18 cellular contexts compared by ENCODE assay signal in the genomic region with DNA sequence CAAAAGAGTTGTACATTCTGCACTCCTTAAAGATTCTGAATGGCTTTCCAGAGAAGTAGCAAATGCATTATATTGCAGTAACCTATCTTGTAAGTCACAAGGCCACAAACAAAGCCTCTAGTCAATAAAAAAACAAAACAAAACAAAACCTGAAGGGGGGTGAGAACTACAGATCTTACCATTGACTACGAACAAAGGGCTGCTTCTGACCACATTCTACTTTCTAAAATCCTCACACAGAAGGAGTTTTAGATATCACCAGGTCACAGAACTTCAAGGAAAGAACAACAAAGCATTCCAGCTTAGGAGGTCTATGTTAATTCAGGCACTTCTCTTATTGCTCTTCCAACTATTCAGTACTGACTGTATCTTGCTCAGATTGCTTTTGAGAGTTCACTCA.
DNase-seq lines count a peak whose midpoint lies in the region; ATAC-seq lines count a peak whose summit lies in the region.
"Had no signal": no experiment of that assay in that cellular context is flagged by ENCODE, and none has a peak within 500 bp of the region (broad histone marks: within the 10 kb centered on the region; RNA-seq: fewer than 3 reads in every experiment).

No MANE protein-coding gene starts in this region.

- no peak overlapping the region for H3K4me3 ChIP-seq in HUES64 (ENCODE audit: low read length)

- H3K27me3 Mint-ChIP-seq in immature natural killer cell (ENCODE audit: low read depth in 3 of 3), result no peaks in the 10 kb centered on the region

- peaks cover 25% of the 10 kb centered on the region; the same call in 1 of the 2 replicates for H3K4me1 ChIP-seq in HUES64 (ENCODE audit: insufficient read depth, low read length)

- peak overlapping the region; percentile 58 for H3K27ac ChIP-seq in HUES64 (ENCODE audit: low read depth, low read length)
- H3K27ac ChIP-seq: HL-60, KMS-11 had no signal

- intact Hi-C loops in sciatic nerve (cut with DNase I), result no loop called here

- H3K36me3 Mint-ChIP-seq in immature natural killer cell, result peaks cover 1 to 4% (median 4%) of the 10 kb centered on the region in 3 donors

- ATAC-seq in GM19395 (IDR thresholded peaks at IDR 0.05; ENCODE audit: unreplicated experiment) (peak; percentile 51), sciatic nerve (peak; percentile 39), HG03354 (IDR thresholded peaks at IDR 0.05; ENCODE audit: poor library complexity, severe bottlenecking, unreplicated experiment) (no peak)
- ATAC-seq: SK-N-SH treated with all-trans-retinoic acid at 6 μM for 48 hours had no signal

- WGBS in HUES64, result 55% methylated on average over 1 of the region's 1 CpG

- H3K9me3 ChIP-seq in HUES64 (ENCODE audit: insufficient read depth, low read depth, low read length), result no peaks in the 10 kb centered on the region

- peaks cover 16 to 39% of the 10 kb centered on the region in 2 donors for H3K4me1 Mint-ChIP-seq in immature natural killer cell
- H3K4me1 Mint-ChIP-seq: CD14-positive monocyte had no signal

- no peaks in the 10 kb centered on the region for H3K27me3 ChIP-seq in HUES64 (ENCODE audit: insufficient read depth, low read length)

- H3K36me3 ChIP-seq in HUES64 (ENCODE audit: insufficient read depth, low read length), result no peaks in the 10 kb centered on the region

- no peak overlapping the region for H3K4me3 Mint-ChIP-seq in immature natural killer cell
- H3K4me3 Mint-ChIP-seq: CD14-positive monocyte had no signal

- H3K9ac ChIP-seq in HUES64 (ENCODE audit: low read depth, low read length), result no peak overlapping the region
- H3K9ac ChIP-seq: KMS-11 had no signal

- no peaks in the 10 kb centered on the region for H3K9me3 Mint-ChIP-seq in immature natural killer cell

- DNase-seq in immature natural killer cell (peak in 1 of 3 donors; percentile 8), sciatic nerve (ENCODE audit: low spot score) (no peak), HuH-7 (ENCODE audit: low spot score) (no peak)
- DNase-seq in stimulated activated CD4-positive, alpha-beta T cell treated with anti-CD3 and anti-CD28 coated beads, Interleukin-15, amount 100 ng/mL, for 24 hours, result no peak
- DNase-seq: COR-L47, DMS153, GOT3, NCI-H1092 treated with DMSO at 0.1 percent for 48 hours, NCI-H1694 treated with DMSO at 0.1 percent for 48 hours, NCI-H510A treated with DMSO at 0.1 percent for 48 hours, SHP77 had no signal

- H3K27ac Mint-ChIP-seq in immature natural killer cell, result peak overlapping the region in 5 of 6 donors; percentile 10 to 73 (median 58)
- H3K27ac Mint-ChIP-seq: CD14-positive monocyte had no signal
